Comparison of ENCODE assay signal across 8 cellular contexts in the genomic region with DNA sequence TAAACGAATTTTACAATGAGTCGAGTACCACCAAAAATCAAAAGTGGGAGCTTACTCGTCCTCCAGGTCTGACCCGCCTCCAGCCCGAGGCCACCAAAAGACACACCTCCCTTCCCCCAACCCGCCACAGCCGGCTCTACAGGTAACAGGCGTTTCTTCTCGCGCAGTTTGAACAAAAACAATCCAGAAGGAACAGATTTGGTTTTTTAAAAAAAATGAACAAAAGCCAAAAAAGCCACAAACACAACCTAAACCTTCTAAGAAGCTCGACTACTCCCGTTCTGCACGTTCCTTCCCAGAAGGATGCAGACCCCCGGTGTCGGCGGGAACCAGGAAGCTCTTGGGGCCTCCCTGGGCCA. TPM values are rescaled to one million over a fixed set of nuclear protein-coding genes. Genes with fewer than 3 reads are reported as not detected.
A peak's percentile ranks its signal among the peaks of the same experiment; 100 is the strongest.
DNase-seq lines count a peak whose midpoint lies in the region; TF ChIP-seq lines count a peak whose summit lies in the region.

No MANE protein-coding gene starts in this region.

- peak overlapping the region; percentile 39 for H3K27ac Mint-ChIP-seq in Calu3 (ENCODE audit: unreplicated experiment)
- H3K27ac Mint-ChIP-seq in T-helper 1 cell treated with Interleukin-12 subunit alpha and Interleukin-12 subunit beta and Interleukin-4 antibody, amounts not matched to agents 30 μg/mL and 1 μg/mL, for 36 hours = peak overlapping the region; percentile 71
- peak overlapping the region; percentile 86 to 90 (median 89) for H3K27ac Mint-ChIP-seq in brain

- TF ChIP-seq CTCF in Calu3 (IDR thresholded peaks at IDR 0.05; ENCODE audit: unreplicated experiment) (no peak), GM20000 (IDR thresholded peaks at IDR 0.05; ENCODE audit: extremely low read depth, missing control alignments) (no peak), brain (conservative IDR thresholded peaks at IDR 0.05) (no peak)

- no peaks in the 10 kb centered on the region for H3K27me3 Mint-ChIP-seq in Calu3 (ENCODE audit: unreplicated experiment)
- H3K27me3 Mint-ChIP-seq in T-helper 1 cell treated with Interleukin-12 subunit alpha and Interleukin-12 subunit beta and Interleukin-4 antibody, amounts not matched to agents 30 μg/mL and 1 μg/mL, for 36 hours (ENCODE audit: low read depth) = no peaks in the 10 kb centered on the region
- peaks cover 14% of the 10 kb centered on the region for H3K27me3 Mint-ChIP-seq in brain

- H3K4me1 Mint-ChIP-seq in Calu3 (ENCODE audit: low read depth, unreplicated experiment) (peaks cover 16% of the 10 kb centered on the region), brain (peaks cover 25% of the 10 kb centered on the region)
- peaks cover 24% of the 10 kb centered on the region for H3K4me1 Mint-ChIP-seq in T-helper 1 cell treated with Interleukin-12 subunit alpha and Interleukin-12 subunit beta and Interleukin-4 antibody, amounts not matched to agents 30 μg/mL and 1 μg/mL, for 36 hours (ENCODE audit: low read depth)

- TSS peak; percentile 30 for BruUV-seq in Calu3 (replicated peaks; lab: Mats Ljungman, UMichigan)

- CTCF ChIA-PET in Calu3 (lab: Charles Lee) = no interaction called here

- H3K36me3 Mint-ChIP-seq in Calu3 (ENCODE audit: insufficient read depth, unreplicated experiment) (peaks cover 21% of the 10 kb centered on the region), brain (peaks cover 29% of the 10 kb centered on the region)
- peaks cover 17% of the 10 kb centered on the region for H3K36me3 Mint-ChIP-seq in T-helper 1 cell treated with Interleukin-12 subunit alpha and Interleukin-12 subunit beta and Interleukin-4 antibody, amounts not matched to agents 30 μg/mL and 1 μg/mL, for 36 hours (ENCODE audit: low read depth)

- H3K9me3 Mint-ChIP-seq in Calu3 (ENCODE audit: low read depth, unreplicated experiment) (no peaks in the 10 kb centered on the region), brain (peaks cover 13 to 22% (median 18%) of the 10 kb centered on the region in 5 experiments)
- peaks cover 4% of the 10 kb centered on the region for H3K9me3 Mint-ChIP-seq in T-helper 1 cell treated with Interleukin-12 subunit alpha and Interleukin-12 subunit beta and Interleukin-4 antibody, amounts not matched to agents 30 μg/mL and 1 μg/mL, for 36 hours

- intact Hi-C loops in Calu3 (cut with micrococcal nuclease; ENCODE audit: unreplicated experiment) = loop anchor here (5.0 kb wide), 1 partner anchor 56 kb away; no protein-coding TSS in a partner anchor

- peak overlapping the region; percentile 86 for H3K4me3 Mint-ChIP-seq in Calu3 (ENCODE audit: low read depth, unreplicated experiment)
- H3K4me3 Mint-ChIP-seq in T-helper 1 cell treated with Interleukin-12 subunit alpha and Interleukin-12 subunit beta and Interleukin-4 antibody, amounts not matched to agents 30 μg/mL and 1 μg/mL, for 36 hours = peak overlapping the region; percentile 90
- H3K4me3 Mint-ChIP-seq in brain = peak overlapping the region; percentile 95 to 97 (median 97)

- DNase-seq in Calu3 (peak; percentile 52), GM20000 (ENCODE audit: low spot score) (peak; percentile 77), HuH-7 (ENCODE audit: low spot score) (peak; percentile 65), kidney tubule cell (ENCODE audit: low spot score) (peak; percentile 51)
- peak; percentile 26 to 37 for DNase-seq in stimulated activated CD4-positive, alpha-beta T cell treated with anti-CD3 and anti-CD28 coated beads, Interleukin-4, amount 100 ng/mL, for 4 hours
- DNase-seq in effector CD4-positive, alpha-beta T cell = no peak

RNA-seq across cellular contexts. Expression of gene ZDHHC20, which starts 0.7 kb away (rescaled TPM):
- total RNA-seq in Calu3 (2022) = 88.9 and 90.6 TPM in 2 replicates
- polyA plus RNA-seq in brain (ENCODE audit: insufficient read depth, low read depth, low replicate concordance) = 16.8 TPM

Comparison
In these comparisons a context has a peak if more than half of its experiments do, and no peak if none do; other contexts are left out.
1. H3K27ac Mint-ChIP-seq: peak in every context shown above with its lines; median percentile 89 in brain; 71 in T-helper 1 cell treated with Interleukin-12 subunit alpha and Interleukin-12 subunit beta and Interleukin-4 antibody, amounts not matched to agents 30 μg/mL and 1 μg/mL, for 36 hours; 39 in Calu3.